19 cellular contexts compared by ENCODE assay signal in genomic region chr14:76639606-76640272, GRCh38.
"Had no signal": no experiment of that assay in that cellular context is flagged by ENCODE, and none has a peak within 500 bp of the region (broad histone marks: within the 10 kb centered on the region; RNA-seq: fewer than 3 reads in every experiment).

No MANE protein-coding gene starts in this region.

- H3K9me3 ChIP-seq: SK-N-SH had no signal

- ATAC-seq: Panc1, PC-3, T-cell had no signal

- H3K27ac ChIP-seq: HL-60, RWPE1 had no signal

- DNase-seq: KBM-7, MV-4-11, NCI-H1048, NCI-H1436, NCI-H187, NCI-H2029, NCI-H2081 treated with DMSO at 0.1 percent for 48 hours, NCI-H2171, NCI-H226, NCI-H524 treated with DMSO at 0.1 percent for 48 hours, NCI-H82, PC-3, SHP77, SK-N-SH, SW 1271, T-cell had no signal
